21 cellular contexts compared by ENCODE assay signal in genomic region chr7:155992974-155993373, GRCh38.
"Had no signal": no experiment of that assay in that cellular context is flagged by ENCODE, and none has a peak within 500 bp of the region (broad histone marks: within the 10 kb centered on the region; RNA-seq: fewer than 3 reads in every experiment).

No MANE protein-coding gene starts in this region.

- H3K4me3 Mint-ChIP-seq: activated B cell treated with CpG ODN at 0.5 μM for 24 hours; activated CD4-positive, alpha-beta T cell treated with anti-CD3 and anti-CD28 coated beads, Interleukin-2, amount 10 ng/mL, durations not matched to agents 24 days and 14 days; activated T-cell treated with anti-CD3 and anti-CD28 coated beads, Interleukin-2, amount 50 U/mL, for 4 hours; T-cell had no signal

- H3K4me3 ChIP-seq: SK-N-MC had no signal

- H3K27ac Mint-ChIP-seq: activated B cell treated with CpG ODN at 0.5 μM for 24 hours; activated CD4-positive, alpha-beta T cell treated with anti-CD3 and anti-CD28 coated beads, Interleukin-2, amount 10 ng/mL, durations not matched to agents 24 days and 14 days; activated naive CD4-positive, alpha-beta T cell treated with anti-CD3 and anti-CD28 coated beads, Interleukin-2, amount 50 U/mL, for 72 hours; T-cell had no signal

- H3K27ac ChIP-seq: SK-N-MC had no signal

- DNase-seq: activated B cell treated with CpG ODN at 0.5 μM for 24 hours; activated CD4-positive, alpha-beta T cell treated with anti-CD3 and anti-CD28 coated beads for 1 hour; activated CD4-positive, alpha-beta T cell treated with anti-CD3 and anti-CD28 coated beads, Interleukin-2, amount 10 ng/mL, durations not matched to agents 24 days and 14 days; activated CD4-positive, alpha-beta T cell treated with anti-CD3 and anti-CD28 coated beads, Interleukin-2, amount 50 U/mL, for 48 hours; activated effector memory CD4-positive, alpha-beta T cell treated with anti-CD3 and anti-CD28 coated beads, Interleukin-2, amount 50 U/mL, for 16 hours; activated naive CD4-positive, alpha-beta T cell treated with Interleukin-2 at 50 U/mL for 16 hours; activated T-cell treated with anti-CD3 and anti-CD28 coated beads, Interleukin-2, amount 50 U/mL, for 4 hours; caudate nucleus; KG1; NCI-H1048; NCI-H146; NCI-H187 treated with DMSO at 0.1 percent for 48 hours; NCI-H345; NCI-H510A; NCI-H526 treated with DMSO at 0.1 percent for 48 hours; NCI-H82; SIG-M5; T1000 had no signal

- H3K36me3 Mint-ChIP-seq: T-cell had no signal

- H3K27me3 Mint-ChIP-seq: activated B cell treated with CpG ODN at 0.5 μM for 24 hours had no signal
